In the genomic region with DNA sequence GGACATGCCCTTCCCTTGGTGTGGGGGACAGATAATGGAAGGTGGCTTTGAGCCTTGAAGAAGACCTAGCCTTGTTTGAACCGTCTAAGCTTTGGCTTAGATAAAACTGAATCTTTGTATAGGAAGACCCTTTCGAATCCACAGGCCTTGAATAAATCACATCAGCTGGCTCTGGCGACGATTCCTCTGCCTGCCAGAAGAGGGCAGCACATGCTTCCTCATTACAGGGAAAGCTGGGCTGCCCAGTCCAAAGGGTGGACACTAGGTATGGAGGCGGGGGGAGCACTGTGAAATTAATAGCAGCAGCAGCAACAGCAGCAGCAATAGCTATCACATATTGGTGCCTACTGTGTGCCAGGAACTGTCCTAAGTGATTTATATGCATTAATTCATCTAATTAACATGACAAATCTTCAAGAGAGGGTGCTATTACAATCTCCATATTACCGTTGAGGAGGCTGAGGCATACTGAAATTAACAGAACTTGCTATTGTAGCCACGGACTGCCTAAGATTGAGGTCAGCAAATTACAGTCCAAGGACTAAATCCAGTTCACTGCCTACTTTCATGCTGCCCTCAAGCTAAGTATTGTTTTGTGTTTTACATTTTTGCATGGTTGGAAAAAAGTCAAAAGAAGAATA, we compare ENCODE assay signal across 8 cellular contexts.
A peak's percentile ranks its signal among the peaks of the same experiment; 100 is the strongest.
DNase-seq lines count a peak whose midpoint lies in the region; ATAC-seq, FAIRE-seq and TF ChIP-seq lines count a peak whose summit lies in the region.

No MANE protein-coding gene starts in this region.

- no peaks in the 10 kb centered on the region for H3K9me1 ChIP-seq in endothelial cell of umbilical vein (replicated peaks; ENCODE audit: control insufficient read depth, extremely low read depth, insufficient read depth, low read length)

- H4K20me1 ChIP-seq in endothelial cell of umbilical vein (replicated peaks; ENCODE audit: control insufficient read depth, extremely low read depth, insufficient read depth, low read length): no peaks in the 10 kb centered on the region

- H3K27me3 ChIP-seq in endothelial cell of umbilical vein (ENCODE audit: control insufficient read depth in 2 of 2, insufficient read depth in 2 of 2, low read length in 2 of 2): peaks cover 0 to 3% of the 10 kb centered on the region in 2 experiments

- POLR2A ChIA-PET in endothelial cell of umbilical vein (lab: Charles Lee): no interaction called here

- CTCF ChIA-PET in endothelial cell of umbilical vein (lab: Charles Lee): interaction anchor here (0.6 to 2.0 kb wide), 44 partner anchors 9 to 1461 kb away, joined by 3 to 85 read pairs (median 3); no protein-coding TSS in a partner anchor

- H3K4me3 ChIP-seq in endothelial cell of umbilical vein (replicated peaks in 1 of 3; ENCODE audit: insufficient read depth in 1 of 3, low read depth in 1 of 3, low read length in 3 of 3): no peak overlapping the region

- DNase-seq in Ammon's horn (ENCODE audit: low spot score) (peak; percentile 77), HCEC 1CT (peak; percentile 63), NCI-H82 (lab: John Stamatoyannopoulos, UW) (peak; percentile 78), endothelial cell of umbilical vein (ENCODE audit: low read depth, low spot score) (peak; percentile 67), mucosa of gallbladder (ENCODE audit: low spot score) (peak; percentile 77)
- peak in 2 of 3 experiments; percentile 29 to 30 for DNase-seq in activated CD8-positive, alpha-beta memory T cell treated with anti-CD3 and anti-CD28 coated beads for 48 hours (ENCODE audit: low read depth in 2 of 3, low spot score in 2 of 3)
- peak; percentile 28 for DNase-seq in stimulated activated CD8-positive, alpha-beta memory T cell treated with anti-CD3 and anti-CD28 coated beads, Interleukin-7, amount 100 ng/mL, for 24 hours (ENCODE audit: low read depth)

- peak; percentile 92 to 94 for TF ChIP-seq CTCF in endothelial cell of umbilical vein (IDR thresholded peaks at IDR 0.05; ENCODE audit: extremely low read depth in 1 of 2, insufficient read depth in 1 of 2, low read depth in 1 of 2, low read length in 2 of 2)

- no peak overlapping the region for H2AFZ ChIP-seq in endothelial cell of umbilical vein (ENCODE audit: low read depth, low read length)

- no peaks in the 10 kb centered on the region for H3K9me3 ChIP-seq in endothelial cell of umbilical vein (replicated peaks; ENCODE audit: control insufficient read depth, insufficient read depth, low read length)

- H3K27ac ChIP-seq in endothelial cell of umbilical vein (ENCODE audit: insufficient read depth, low read depth, low read length): no peak overlapping the region

- H3K4me2 ChIP-seq in endothelial cell of umbilical vein (ENCODE audit: insufficient read depth, low read length): no peak overlapping the region

- dilution Hi-C loops in endothelial cell of umbilical vein (cut with MboI; ENCODE audit: extremely low pct_ligation_motif_present, low sequenced_read_pairs): no loop called here

- intact Hi-C loops in endothelial cell of umbilical vein (cut with micrococcal nuclease): loop anchor here (1.0 to 2.0 kb wide), 6 partner anchors 104 to 851 kb away; no protein-coding TSS in a partner anchor

- H3K9ac ChIP-seq in endothelial cell of umbilical vein (replicated peaks; ENCODE audit: extremely low read depth, insufficient read depth, low read length): no peak overlapping the region

- H3K79me2 ChIP-seq in endothelial cell of umbilical vein (ENCODE audit: control insufficient read depth, insufficient read depth, low read length): no peaks in the 10 kb centered on the region

- no peaks in the 10 kb centered on the region for H3K36me3 ChIP-seq in endothelial cell of umbilical vein (ENCODE audit: control insufficient read depth in 2 of 2, extremely low read depth in 1 of 2, insufficient read depth in 2 of 2, low read length in 2 of 2)

- TF ChIP-seq POLR2A in endothelial cell of umbilical vein (IDR thresholded peaks at IDR 0.05; ENCODE audit: low read depth, low read length): no peak

- BruUV-seq in endothelial cell of umbilical vein (replicated peaks; lab: Mats Ljungman, UMichigan): no TSS peak

- peak; percentile 72 for FAIRE-seq in endothelial cell of umbilical vein (lab: Jason Lieb, UNC)

- no peaks in the 10 kb centered on the region for H3K4me1 ChIP-seq in endothelial cell of umbilical vein (ENCODE audit: control insufficient read depth, extremely low read depth, insufficient read depth, low read length)

- no peak for ATAC-seq in GM18498 (IDR thresholded peaks at IDR 0.05; ENCODE audit: unreplicated experiment)

TF ChIP-seq in endothelial cell of umbilical vein, 7 proteins besides CTCF, POLR2A, EP300 and RAD21:
- TF ChIP-seq JUN (IDR thresholded peaks at IDR 0.05; ENCODE audit: borderline replicate concordance, insufficient read depth, insufficient read length, low read depth): no peak
- TF ChIP-seq GATA2 (IDR thresholded peaks at IDR 0.05; ENCODE audit: insufficient read depth, insufficient read length, low read depth, low read length): no peak
- TF ChIP-seq MYC (IDR thresholded peaks at IDR 0.05; ENCODE audit: low read depth, low read length): no peak
- no peak for TF ChIP-seq FOS (IDR thresholded peaks at IDR 0.05; ENCODE audit: borderline replicate concordance, insufficient read depth, low read length)
- TF ChIP-seq MAX (IDR thresholded peaks at IDR 0.05; ENCODE audit: insufficient read depth, insufficient read length): no peak
- no peak for TF ChIP-seq POLR2AphosphoS5 (IDR thresholded peaks at IDR 0.05; ENCODE audit: insufficient read depth, low read depth, low read length)
- TF ChIP-seq EZH2 (IDR thresholded peaks at IDR 0.05; ENCODE audit: borderline replicate concordance, low read depth, low read length, severe bottlenecking): no peak

Comparison
In these comparisons a context has a peak if more than half of its experiments do, and no peak if none do; other contexts are left out.
1. DNase-seq: peak in every context shown above with its lines; median percentile 78 in NCI-H82; 77 in Ammon's horn; 77 in mucosa of gallbladder; 67 in endothelial cell of umbilical vein; 63 in HCEC 1CT; 30 in activated CD8-positive, alpha-beta memory T cell treated with anti-CD3 and anti-CD28 coated beads for 48 hours; 28 in stimulated activated CD8-positive, alpha-beta memory T cell treated with anti-CD3 and anti-CD28 coated beads, Interleukin-7, amount 100 ng/mL, for 24 hours.